ENCODE assay signal across 8 cellular contexts in genomic region chr10:90911133-90912048, GRCh38. TPM values are rescaled to one million over a fixed set of nuclear protein-coding genes. Genes with fewer than 3 reads are reported as not detected.
DNase-seq lines count a peak whose midpoint lies in the region; ATAC-seq, FAIRE-seq and TF ChIP-seq lines count a peak whose summit lies in the region.
"Not testable (repeated sequence)": the region's sequence is repeated elsewhere in the genome, so short reads cannot be mapped to it uniquely, and the experiment has no call there.

No MANE protein-coding gene starts in this region.

- not testable (repeated sequence) for H3K27ac ChIP-seq in kidney (ENCODE audit: low read depth in 2 of 2, low read length in 2 of 2)

- DNase-seq in CD1c-positive myeloid dendritic cell (ENCODE audit: extremely low spot score) = peak; percentile 68
- DNase-seq in NCI-H460 (ENCODE audit: extremely low read depth, low read depth) = peak; percentile 73
- peak; percentile 86 to 90 for DNase-seq in cardiac fibroblast (ENCODE audit: low read depth in 2 of 2)
- DNase-seq in kidney = peak; percentile 46
- DNase-seq in stimulated activated CD4-positive, alpha-beta T cell treated with anti-CD3 and anti-CD28 coated beads, Interleukin-1b, Interleukin-23, amount 100 ng/mL, for 24 hours (ENCODE audit: low read depth in 4 of 4, low spot score in 1 of 4) = peak; percentile 14 to 34 (median 30)

- not testable (repeated sequence) for H3K36me3 ChIP-seq in kidney (ENCODE audit: control insufficient read depth in 1 of 2, insufficient read depth in 2 of 2, low read length in 2 of 2)

- peak; percentile 83 for TF ChIP-seq CTCF in cardiac fibroblast (IDR thresholded peaks at IDR 0.05; ENCODE audit: low read depth, low read length)
- TF ChIP-seq CTCF in kidney (IDR thresholded peaks at IDR 0.05; ENCODE audit: borderline replicate concordance, extremely low read depth, insufficient read depth) = peak; percentile 80

- peak; percentile 57 for FAIRE-seq in kidney (lab: Jason Lieb, UNC)

- not testable (repeated sequence) for H3K4me3 ChIP-seq in cardiac fibroblast (replicated peaks in 1 of 2; ENCODE audit: low read depth in 2 of 2, low read length in 2 of 2); kidney (ENCODE audit: low read length in 2 of 2)

- H3K9ac ChIP-seq in kidney (ENCODE audit: low read length in 2 of 2) = not testable (repeated sequence)

- intact Hi-C loops in kidney (cut with DNase I) = loop anchor here (5.0 kb wide), 1 partner anchor 341 kb away; no protein-coding TSS in a partner anchor

- not testable (repeated sequence) for H3K4me1 ChIP-seq in kidney (ENCODE audit: control insufficient read depth in 1 of 2, insufficient read depth in 1 of 2, low read depth in 1 of 2, low read length in 2 of 2)

- H3K9me3 ChIP-seq in kidney (ENCODE audit: control insufficient read depth in 1 of 2, low read length in 2 of 2) = not testable (repeated sequence)

- ATAC-seq in GM19397 (IDR thresholded peaks at IDR 0.05; ENCODE audit: unreplicated experiment) (peak; percentile 75), HG03521 (IDR thresholded peaks at IDR 0.05; ENCODE audit: unreplicated experiment) (peak; percentile 69)
- peak; percentile 44 to 68 for ATAC-seq in activated CD4-positive, CD25-positive, alpha-beta regulatory T cell treated with anti-CD3 and anti-CD28 coated beads, Interleukin-2, amount 50 U/mL, for 24 hours

RNA-seq across cellular contexts. Expression of gene ANKRD1, which starts 9.5 kb away (rescaled TPM):
- total RNA-seq in NCI-H460 (2014; rRNA removed; shearing (Covaris generic)) = 6.8 and 8.2 TPM in 2 replicates
- polyA plus RNA-seq in NCI-H460 (2014; cell fraction: nucleus; rRNA removed) = 5.4 and 7.1 TPM in 2 replicates
- total RNA-seq in kidney = not detected
- 0.58 TPM for polyA plus RNA-seq in kidney (ENCODE audit: insufficient read depth, low read depth, low replicate concordance)

RNA-seq across cellular contexts. Expression of gene RPP30, which starts 39.6 kb away (rescaled TPM):
- total RNA-seq in NCI-H460 (2014; rRNA removed; shearing (Covaris generic)) = 79.5 and 81.3 TPM in 2 replicates
- polyA plus RNA-seq in NCI-H460 (2014; cell fraction: nucleus; rRNA removed) = 57.7 and 58.8 TPM in 2 replicates
- 26.5 TPM for total RNA-seq in kidney
- 42.9 TPM for polyA plus RNA-seq in kidney (ENCODE audit: insufficient read depth, low read depth, low replicate concordance)

RNA-seq across cellular contexts. Expression of gene HTR7, which starts 53.6 kb away (rescaled TPM):
- 1.0 and 1.2 TPM in 2 replicates for total RNA-seq in NCI-H460 (2014; rRNA removed; shearing (Covaris generic))
- 0.17 and 0.38 TPM in 2 replicates for polyA plus RNA-seq in NCI-H460 (2014; cell fraction: nucleus; rRNA removed)
- total RNA-seq in kidney = 0.38 TPM
- polyA plus RNA-seq in kidney (ENCODE audit: insufficient read depth, low read depth, low replicate concordance) = not detected

Comparison
In these comparisons a context has a peak if more than half of its experiments do, and no peak if none do; other contexts are left out.
1. DNase-seq: peak in every context shown above with its lines; median percentile 88 in cardiac fibroblast; 73 in NCI-H460; 68 in CD1c-positive myeloid dendritic cell; 46 in kidney; 30 in stimulated activated CD4-positive, alpha-beta T cell treated with anti-CD3 and anti-CD28 coated beads, Interleukin-1b, Interleukin-23, amount 100 ng/mL, for 24 hours.